32 cellular contexts compared by ENCODE assay signal in genomic region chr6:47792216-47792733, GRCh38. TPM values are rescaled to one million over a fixed set of nuclear protein-coding genes. Genes with fewer than 3 reads are reported as not detected.
"Had no signal": no experiment of that assay in that cellular context is flagged by ENCODE, and none has a peak within 500 bp of the region (broad histone marks: within the 10 kb centered on the region; RNA-seq: fewer than 3 reads in every experiment).

No MANE protein-coding gene starts in this region.

- H3K27me3 ChIP-seq: testis, tibial nerve, upper lobe of left lung, uterus had no signal

- H3K4me3 ChIP-seq: dorsolateral prefrontal cortex, gastroesophageal sphincter, heart right ventricle, lung, pancreas, testis, tibial nerve, upper lobe of left lung, uterus had no signal

- H3K27ac ChIP-seq: dorsolateral prefrontal cortex, epithelial cell of prostate, gastroesophageal sphincter, heart right ventricle, neutrophil, pancreas, testis, tibial nerve, upper lobe of left lung, uterus had no signal

- DNase-seq: dorsolateral prefrontal cortex; effector CD4-positive, alpha-beta T cell; foreskin fibroblast; glutamatergic neuron; heart right ventricle; hippocampal formation; natural killer cell; pancreas; stimulated activated CD4-positive, alpha-beta T cell treated with anti-CD3 and anti-CD28 coated beads, Interleukin-4, amount 100 ng/mL, for 4 hours; stimulated activated naive CD8-positive, alpha-beta T cell treated with anti-CD3 and anti-CD28 coated beads, Interleukin-15, Interleukin-2, amounts not matched to agents 100 U/mL and 50 U/mL, for 24 hours; substantia nigra; testis; upper lobe of left lung; uterus had no signal

- H3K36me3 ChIP-seq: gastroesophageal sphincter, heart right ventricle, neutrophil, pancreas, tibial nerve, upper lobe of left lung, uterus had no signal

- H3K9me3 ChIP-seq: gastroesophageal sphincter, heart right ventricle, neutrophil, pancreas, testis, tibial nerve, upper lobe of left lung, uterus had no signal

- H3K4me1 ChIP-seq: testis, uterus had no signal

- FAIRE-seq: colon, islet of Langerhans, pancreas had no signal

- ATAC-seq: esophagus mucosa; gastroesophageal sphincter; heart right ventricle; left lobe of liver; natural killer cell; pancreas; sciatic nerve; stimulated activated memory B cell treated with anti-CD40 and anti-IgM and Interleukin-4, amounts not matched to agents 10 μg/mL and 1 μg/mL and 100 μg/mL, for 72 hours; stimulated activated naive CD8-positive, alpha-beta T cell treated with anti-CD3 and anti-CD28 coated beads, Interleukin-15, Interleukin-2, amounts not matched to agents 100 U/mL and 50 U/mL, for 24 hours had no signal

RNA-seq across cellular contexts. Expression of gene OPN5, which starts 10.4 kb away (rescaled TPM):
- total RNA-seq: cerebellum, esophagus mucosa, left lobe of liver, liver, mononuclear cell, natural killer cell, neural crest cell, omental fat pad, pancreas, posterior vena cava, pulmonary artery endothelial cell, sciatic nerve, tibial nerve, upper lobe of left lung, uterus had no signal
- polyA plus RNA-seq: liver, lung, pancreas had no signal
